In genomic region chr19:1259206-1259872, GRCh38 we compare ENCODE assay signal across 1 cellular context.
TF ChIP-seq lines count a peak whose summit lies in the region.

No MANE protein-coding gene starts in this region.

TF ChIP-seq in HepG2, 621 proteins besides CTCF, POLR2A, EP300 and RAD21 (continued from another document):
- TF ChIP-seq ZBED4 (CRISPR knock-in tag; IDR thresholded peaks at IDR 0.05; ENCODE audit: borderline replicate concordance) (peak; percentile 63; the same call in 1 of the 2 replicates), ARID4A (CRISPR knock-in tag; IDR thresholded peaks at IDR 0.05; ENCODE audit: borderline replicate concordance) (peak; percentile 86; the same call in 1 of the 2 replicates), NCOR1 (IDR thresholded peaks at IDR 0.05; ENCODE audit: borderline replicate concordance, low read length) (no peak; the same call in none of the 2 replicates), ZBTB25 (CRISPR knock-in tag; IDR thresholded peaks at IDR 0.05) (peak; percentile 48; the same call in 1 of the 2 replicates), SRF (IDR thresholded peaks at IDR 0.05; ENCODE audit: low read depth, low read length) (no peak), EZH2 (conservative IDR thresholded peaks at IDR 0.05; ENCODE audit: low read depth, low read length) (no peak), KDM5A (IDR thresholded peaks at IDR 0.05; ENCODE audit: borderline replicate concordance, low read length) (no peak), PTBP1 (IDR thresholded peaks at IDR 0.05; ENCODE audit: low read depth, low read length, poor library complexity, severe bottlenecking) (no peak), KDM4B (CRISPR knock-in tag; IDR thresholded peaks at IDR 0.05) (no peak; the same call in none of the 2 replicates), RBFOX2 (IDR thresholded peaks at IDR 0.05; ENCODE audit: low read depth, low read length) (peak; percentile 99), KLF16 (CRISPR knock-in tag; IDR thresholded peaks at IDR 0.05) (peak in 1 of 2 experiments; percentile 26; a peak in 1 of 4 replicates), GABPA (IDR thresholded peaks at IDR 0.05; ENCODE audit: low read depth, low read length) (no peak), GABPA (CRISPR knock-in tag; IDR thresholded peaks at IDR 0.05; ENCODE audit: low read depth) (peak; percentile 92), NONO (IDR thresholded peaks at IDR 0.05) (no peak), NONO (CRISPR knock-in tag; conservative IDR thresholded peaks at IDR 0.05) (peak; percentile 86), ZNF7 (CRISPR knock-in tag; IDR thresholded peaks at IDR 0.05) (no peak), CHCHD3 (CRISPR knock-in tag; IDR thresholded peaks at IDR 0.05) (no peak), ZNF747 (CRISPR knock-in tag; IDR thresholded peaks at IDR 0.05; ENCODE audit: borderline replicate concordance) (0 out of 2 replicates have a peak, but pooled peaks have one; percentile 64), ZNF552 (CRISPR knock-in tag; IDR thresholded peaks at IDR 0.05; ENCODE audit: borderline replicate concordance) (peak; percentile 79; the same call in 1 of the 2 replicates), ZNF530 (CRISPR knock-in tag; IDR thresholded peaks at IDR 0.05; ENCODE audit: low read depth) (no peak), IRF9 (CRISPR knock-in tag; IDR thresholded peaks at IDR 0.05; ENCODE audit: borderline replicate concordance) (peak; percentile 78), RBM39 (IDR thresholded peaks at IDR 0.05; ENCODE audit: low read depth, low read length, poor library complexity, severe bottlenecking) (peak; percentile 86), ZNF670 (CRISPR knock-in tag; IDR thresholded peaks at IDR 0.05; ENCODE audit: borderline replicate concordance) (peak; percentile 94; the same call in 1 of the 2 replicates), TAF1 (CRISPR knock-in tag; IDR thresholded peaks at IDR 0.05) (peak; percentile 66), MEIS1 (CRISPR knock-in tag; IDR thresholded peaks at IDR 0.05; ENCODE audit: borderline replicate concordance) (peak; percentile 84; the same call in 1 of the 2 replicates), SMC3 (IDR thresholded peaks at IDR 0.05; ENCODE audit: low read length) (no peak), ESRRA (CRISPR knock-in tag; IDR thresholded peaks at IDR 0.05; ENCODE audit: low read depth) (peak; percentile 73; the same call in 1 of the 2 replicates), HINFP (CRISPR knock-in tag; IDR thresholded peaks at IDR 0.05; ENCODE audit: low read depth) (peak; percentile 69; the same call in 1 of the 2 replicates), ARNTL (CRISPR knock-in tag; IDR thresholded peaks at IDR 0.05) (0 out of 2 replicates have a peak, but pooled peaks have one; percentile 42), TEAD3 (CRISPR knock-in tag; optimal IDR thresholded peaks at IDR 0.05; ENCODE audit: borderline replicate concordance) (peak; percentile 94), ZNF562 (CRISPR knock-in tag; IDR thresholded peaks at IDR 0.05; ENCODE audit: borderline replicate concordance) (no peak), BCLAF1 (IDR thresholded peaks at IDR 0.05) (no peak), ZC3H13 (CRISPR knock-in tag; IDR thresholded peaks at IDR 0.05) (peak; percentile 99), ZBTB49 (CRISPR knock-in tag; IDR thresholded peaks at IDR 0.05; ENCODE audit: borderline replicate concordance) (no peak)
